In genomic region chr18:59040770-59041148, GRCh38 we compare ENCODE assay signal across 20 cellular contexts.
"Had no signal": no experiment of that assay in that cellular context is flagged by ENCODE, and none has a peak within 500 bp of the region (broad histone marks: within the 10 kb centered on the region; RNA-seq: fewer than 3 reads in every experiment).

No MANE protein-coding gene starts in this region.

- ATAC-seq: activated CD8-positive, alpha-beta T cell treated with anti-CD3 and anti-CD28 coated beads, Interleukin-2, amount 10 ng/mL, durations not matched to agents 7 days and 5 days; psoas muscle; right cardiac atrium; SK-N-SH treated with all-trans-retinoic acid at 6 μM for 48 hours; T-cell had no signal

- H3K4me1 Mint-ChIP-seq: activated CD4-positive, alpha-beta T cell treated with anti-CD3 and anti-CD28 coated beads, Interleukin-2, amount 10 ng/mL, durations not matched to agents 24 days and 14 days; immature natural killer cell; T-cell had no signal

- H3K27ac Mint-ChIP-seq: activated CD4-positive, alpha-beta T cell treated with anti-CD3 and anti-CD28 coated beads, Interleukin-2, amount 10 ng/mL, durations not matched to agents 24 days and 14 days; activated CD8-positive, alpha-beta T cell treated with anti-CD3 and anti-CD28 coated beads, Interleukin-2, amount 10 ng/mL, durations not matched to agents 7 days and 5 days; immature natural killer cell; nephron; T-cell had no signal

- H3K27ac ChIP-seq: adrenal gland, cardiac muscle cell, esophagus muscularis mucosa, heart right ventricle, psoas muscle had no signal

- H3K9me3 Mint-ChIP-seq: activated CD4-positive, alpha-beta T cell treated with anti-CD3 and anti-CD28 coated beads, Interleukin-2, amount 10 ng/mL, durations not matched to agents 24 days and 14 days; immature natural killer cell; nephron; T-cell had no signal

- H3K27me3 ChIP-seq: adrenal gland, cardiac muscle cell, esophagus muscularis mucosa, heart right ventricle had no signal

- H3K36me3 Mint-ChIP-seq: immature natural killer cell, T-cell had no signal

- H3K36me3 ChIP-seq: adrenal gland, cardiac muscle cell, esophagus muscularis mucosa, heart right ventricle had no signal

- H3K27me3 Mint-ChIP-seq: activated CD4-positive, alpha-beta T cell treated with anti-CD3 and anti-CD28 coated beads, Interleukin-2, amount 10 ng/mL, durations not matched to agents 24 days and 14 days had no signal

- H3K4me3 Mint-ChIP-seq: activated CD4-positive, alpha-beta T cell treated with anti-CD3 and anti-CD28 coated beads, Interleukin-2, amount 10 ng/mL, durations not matched to agents 24 days and 14 days; activated CD8-positive, alpha-beta T cell treated with anti-CD3 and anti-CD28 coated beads, Interleukin-2, amount 10 ng/mL, durations not matched to agents 7 days and 5 days; immature natural killer cell; nephron; T-cell had no signal

- FAIRE-seq: endometrium had no signal

- H3K4me3 ChIP-seq: adrenal gland, cardiac muscle cell, esophagus muscularis mucosa, heart right ventricle, psoas muscle had no signal

- H3K9me3 ChIP-seq: adrenal gland, esophagus muscularis mucosa, heart right ventricle, psoas muscle had no signal

- DNase-seq: activated CD4-positive, alpha-beta T cell treated with anti-CD3 and anti-CD28 coated beads, Interleukin-2, amount 10 ng/mL, durations not matched to agents 24 days and 14 days; activated CD4-positive, CD25-positive, alpha-beta regulatory T cell; activated CD8-positive, alpha-beta T cell treated with anti-CD3 and anti-CD28 coated beads, Interleukin-2, amount 10 ng/mL, durations not matched to agents 7 days and 5 days; activated gamma-delta T cell treated with Interleukin-2 at 50 U/mL for 16 hours; heart right ventricle; immature natural killer cell; mesendoderm; occipital lobe; psoas muscle; right cardiac atrium; SIG-M5; stimulated activated CD4-positive, alpha-beta T cell treated with anti-CD3 and anti-CD28 coated beads, Interleukin-15, amount 100 ng/mL, for 24 hours; stimulated activated CD4-positive, alpha-beta T cell treated with anti-CD3 and anti-CD28 coated beads, Interleukin-2, amount 100 ng/mL, for 48 hours; T-cell had no signal
